Comparison of ENCODE assay signal across 7 cellular contexts in genomic region chr16:50368410-50369132, GRCh38. TPM values are rescaled to one million over a fixed set of nuclear protein-coding genes. Genes with fewer than 3 reads are reported as not detected.
A peak's percentile ranks its signal among the peaks of the same experiment; 100 is the strongest.
DNase-seq lines count a peak whose midpoint lies in the region; ATAC-seq, FAIRE-seq and TF ChIP-seq lines count a peak whose summit lies in the region.

Gene BRD7 (minus strand): TSS chr16:50368988. CDS start chr16:50368774, 214 bp downstream.

- H3K27me3 ChIP-seq in colonic mucosa: no peaks in the 10 kb centered on the region
- no peaks in the 10 kb centered on the region for H3K27me3 ChIP-seq in left lung

- TF ChIP-seq CTCF in HFF-Myc (IDR thresholded peaks at IDR 0.05; ENCODE audit: low read depth, low read length, missing control alignments) (no peak), colonic mucosa (IDR thresholded peaks at IDR 0.05) (no peak), left lung (IDR thresholded peaks at IDR 0.05) (peak; percentile 34 to 66)

- peak; percentile 77 for FAIRE-seq in GM12892 (lab: Jason Lieb, UNC)

- H3K27ac ChIP-seq in colonic mucosa (no peak within 1 kb of the TSS), left lung (peak within 1 kb of the TSS in 1 of 2 donors; percentile 76)

- peaks cover 4% of the 10 kb centered on the region for H3K36me3 ChIP-seq in colonic mucosa
- peaks cover 0 to 10% of the 10 kb centered on the region in 2 donors for H3K36me3 ChIP-seq in left lung

- intact Hi-C loops in colonic mucosa (cut with DNase I): loop anchor here (10.0 kb wide), 1 partner anchor 124 kb away; no protein-coding TSS in a partner anchor
- intact Hi-C loops in left lung (cut with DNase I): no loop called here

- peak; percentile 75 for DNase-seq in GM12892 (ENCODE audit: insufficient read length)
- no peak for DNase-seq in HFF-Myc (ENCODE audit: extremely low read depth, low read depth)
- DNase-seq in NAMALWA (ENCODE audit: low spot score): peak; percentile 78
- peak; percentile 68 for DNase-seq in activated CD4-positive, alpha-beta T cell treated with anti-CD3 and anti-CD28 coated beads for 1 hour
- DNase-seq in colonic mucosa: peak; percentile 48
- DNase-seq in left lung: peak; percentile 46 to 92
- DNase-seq in stimulated activated CD4-positive, alpha-beta T cell treated with anti-CD3 and anti-CD28 coated beads, Interleukin-2, amount 100 ng/mL, for 4 hours (ENCODE audit: low read depth): peak; percentile 47

- peak; percentile 95 for ATAC-seq in left lung

- H3K4me3 ChIP-seq in HFF-Myc (replicated peaks; ENCODE audit: low read depth, low read length): peak within 1 kb of the TSS; percentile 69
- peak within 1 kb of the TSS; percentile 92 for H3K4me3 ChIP-seq in colonic mucosa
- H3K4me3 ChIP-seq in left lung: peak within 1 kb of the TSS; percentile 96 to 99

- H3K4me1 ChIP-seq in colonic mucosa (peaks cover 7% of the 10 kb centered on the region), left lung (peaks cover 14 to 42% of the 10 kb centered on the region in 2 donors)

- H3K9me3 ChIP-seq in colonic mucosa: no peaks in the 10 kb centered on the region
- H3K9me3 ChIP-seq in left lung: no peaks in the 10 kb centered on the region

- TF ChIP-seq POLR2A in GM12892 (IDR thresholded peaks at IDR 0.05; ENCODE audit: low read depth, low read length): peak; percentile 53; the same call in 1 of the 2 replicates

- H3K9ac ChIP-seq in colonic mucosa (ENCODE audit: low read depth in 2 of 2, low read length in 2 of 2): peak within 1 kb of the TSS; percentile 70 to 80

RNA-seq across cellular contexts. Expression of gene BRD7, which starts in this region (rescaled TPM):
- polyA plus RNA-seq in GM12892 (2012; ENCODE audit: missing spikeins): 57.2 TPM
- total RNA-seq in colonic mucosa: 10 to 100 TPM; 69.9 to 76.3 TPM
- total RNA-seq in left lung: 10 to 100 TPM; 59.8 to 66.8 TPM

Comparison
In these comparisons a context has a peak if more than half of its experiments do, and no peak if none do; other contexts are left out.
1. CTCF ChIP-seq: peak in left lung (2 of 2); none in HFF-Myc (single experiment) and colonic mucosa (single experiment).
2. Peak in every context shown above with its lines, with median percentiles within 50 percentile points of each other: H3K4me3 ChIP-seq.